18 cellular contexts compared by ENCODE assay signal in the genomic region with DNA sequence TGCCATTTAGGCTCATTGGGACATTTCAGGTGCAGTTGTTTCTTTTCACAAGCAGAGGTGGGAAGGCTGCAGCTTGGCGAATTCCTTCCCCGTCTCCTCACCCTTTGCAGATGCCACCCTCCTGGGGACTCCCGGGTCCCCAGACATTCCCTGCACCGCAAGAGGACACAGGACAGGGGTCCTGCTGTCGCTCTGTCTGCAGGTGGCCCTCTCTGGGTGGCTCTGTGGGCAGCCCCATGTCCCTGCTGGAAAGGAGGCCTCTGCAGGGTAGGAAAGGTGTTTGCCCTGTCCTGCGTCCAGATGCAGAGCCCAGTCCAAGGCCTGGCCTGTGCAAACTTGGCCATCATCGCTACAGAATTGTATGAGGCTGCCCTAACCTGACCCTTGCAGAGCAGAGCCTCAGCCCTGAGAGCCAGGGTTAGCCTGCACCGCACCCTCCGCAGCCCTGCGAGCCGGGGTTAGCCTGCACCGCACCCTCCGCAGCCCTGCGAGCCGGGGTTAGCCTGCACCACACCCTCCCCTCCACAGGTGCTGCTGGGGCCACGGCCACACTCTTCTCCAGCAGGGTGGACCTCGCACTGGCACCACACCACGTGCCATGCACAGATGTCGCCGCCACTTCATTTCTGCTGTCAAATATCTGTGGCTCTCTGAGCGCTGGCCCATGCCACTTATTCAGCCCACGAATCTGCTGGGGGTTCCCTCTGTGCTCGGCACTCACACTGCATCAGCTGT.
"Had no signal": no experiment of that assay in that cellular context is flagged by ENCODE, and none has a peak within 500 bp of the region (broad histone marks: within the 10 kb centered on the region; RNA-seq: fewer than 3 reads in every experiment).

No MANE protein-coding gene starts in this region.

- H3K9me3 ChIP-seq: adrenal gland, esophagus muscularis mucosa, lower lobe of right lung, pancreas, SJSA1, thoracic aorta, vagina had no signal

- H3K27ac ChIP-seq: adrenal gland, coronary artery, esophagus muscularis mucosa, hepatocyte, lower lobe of right lung, neural progenitor cell, pancreas, SJSA1, thoracic aorta, vagina had no signal

- H3K9ac ChIP-seq: neural progenitor cell had no signal

- DNase-seq: activated CD4-positive, alpha-beta T cell treated with anti-CD3 and anti-CD28 coated beads, Interleukin-2, amount 10 ng/mL, durations not matched to agents 24 days and 14 days; activated CD4-positive, CD25-positive, alpha-beta regulatory T cell; activated CD8-positive, alpha-beta memory T cell treated with anti-CD3 and anti-CD28 coated beads, Interleukin-2, amount 50 U/mL, for 48 hours; adrenal gland; central memory CD4-positive, alpha-beta T cell; lower lobe of right lung; small intestine; stimulated activated naive CD8-positive, alpha-beta T cell treated with anti-CD3 and anti-CD28 coated beads, Interleukin-15, amount 100 ng/mL, for 72 hours; SW 1271 had no signal

- H3K4me3 ChIP-seq: adrenal gland, coronary artery, esophagus muscularis mucosa, hepatocyte, lower lobe of right lung, neural progenitor cell, pancreas, SJSA1, thoracic aorta, vagina had no signal

- ATAC-seq: activated T-helper 17 cell treated with anti-CD3 and anti-CD28 coated beads, Interleukin-2, amount 50 U/mL, for 72 hours; lower lobe of right lung; pancreas; stimulated activated naive CD8-positive, alpha-beta T cell treated with anti-CD3 and anti-CD28 coated beads, Interleukin-15, amount 100 ng/mL, for 72 hours had no signal

- H3K4me1 ChIP-seq: adrenal gland, esophagus muscularis mucosa, lower lobe of right lung, neural progenitor cell, pancreas had no signal

- H3K36me3 ChIP-seq: adrenal gland, esophagus muscularis mucosa, lower lobe of right lung, neural progenitor cell, pancreas, SJSA1, thoracic aorta, vagina had no signal

- H3K79me2 ChIP-seq: hepatocyte had no signal

- H3K27me3 ChIP-seq: hepatocyte, neural progenitor cell, vagina had no signal

- H3K4me2 ChIP-seq: hepatocyte, neural progenitor cell had no signal

- H2AFZ ChIP-seq: hepatocyte, neural progenitor cell had no signal
